Comparison of ENCODE assay signal across 1 cellular context in the genomic region with DNA sequence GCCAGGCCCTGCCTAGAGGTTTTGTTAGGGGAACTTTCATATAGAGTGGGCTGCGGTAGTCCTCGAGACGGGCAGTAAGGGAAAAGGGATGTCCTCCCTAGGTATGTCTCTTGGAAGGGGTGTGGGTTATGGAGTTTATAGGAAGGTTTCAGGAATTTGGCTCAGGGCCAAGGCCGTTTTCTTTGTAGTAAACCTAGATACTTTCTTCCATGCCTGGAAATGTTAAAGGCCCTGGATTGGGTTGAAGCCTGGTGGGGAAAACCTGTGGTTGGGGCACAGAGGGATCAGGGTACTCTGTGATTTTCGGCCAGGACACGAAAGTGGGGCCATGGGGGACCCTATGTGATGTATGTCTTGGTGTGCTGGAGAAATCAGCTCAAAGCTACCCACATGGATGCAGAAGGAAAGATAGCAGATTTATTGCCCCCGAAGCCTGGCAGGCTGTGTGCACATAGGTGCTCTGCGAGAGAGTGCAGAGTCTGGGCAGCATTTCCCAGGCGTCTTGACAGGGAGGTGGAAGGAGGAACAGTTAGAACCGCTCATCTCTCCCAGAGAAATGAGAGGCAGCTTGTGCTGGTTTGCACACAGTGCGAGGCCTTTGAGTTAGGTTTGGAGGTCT.
TF ChIP-seq lines count a peak whose summit lies in the region.

No MANE protein-coding gene starts in this region.

TF ChIP-seq in HCT116, 20 proteins besides CTCF, POLR2A, EP300 and RAD21:
- no peak for TF ChIP-seq ELF1 (IDR thresholded peaks at IDR 0.05; ENCODE audit: borderline replicate concordance, low read depth)
- no peak for TF ChIP-seq ZFX (IDR thresholded peaks at IDR 0.05)
- TF ChIP-seq ATF3 (IDR thresholded peaks at IDR 0.05), result no peak
- TF ChIP-seq, protein P1, sequence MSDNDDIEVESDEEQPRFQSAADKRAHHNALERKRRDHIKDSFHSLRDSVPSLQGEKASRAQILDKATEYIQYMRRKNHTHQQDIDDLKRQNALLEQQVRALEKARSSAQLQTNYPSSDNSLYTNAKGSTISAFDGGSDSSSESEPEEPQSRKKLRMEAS (IDR thresholded peaks at IDR 0.05), result no peak
- TF ChIP-seq EGR1 (IDR thresholded peaks at IDR 0.05; ENCODE audit: low read depth), result no peak
- TF ChIP-seq FOSL1 (IDR thresholded peaks at IDR 0.05; ENCODE audit: low read depth), result no peak
- TF ChIP-seq YY1 (IDR thresholded peaks at IDR 0.05; ENCODE audit: extremely low read depth, insufficient replicate concordance, low read depth, low read length), result no peak
- TF ChIP-seq CEBPB (IDR thresholded peaks at IDR 0.05; ENCODE audit: low read depth), result no peak
- TF ChIP-seq SRF (IDR thresholded peaks at IDR 0.05; ENCODE audit: low read depth), result no peak
- TF ChIP-seq CBX3 (IDR thresholded peaks at IDR 0.05; ENCODE audit: low read depth), result no peak
- TF ChIP-seq, protein P2, sequence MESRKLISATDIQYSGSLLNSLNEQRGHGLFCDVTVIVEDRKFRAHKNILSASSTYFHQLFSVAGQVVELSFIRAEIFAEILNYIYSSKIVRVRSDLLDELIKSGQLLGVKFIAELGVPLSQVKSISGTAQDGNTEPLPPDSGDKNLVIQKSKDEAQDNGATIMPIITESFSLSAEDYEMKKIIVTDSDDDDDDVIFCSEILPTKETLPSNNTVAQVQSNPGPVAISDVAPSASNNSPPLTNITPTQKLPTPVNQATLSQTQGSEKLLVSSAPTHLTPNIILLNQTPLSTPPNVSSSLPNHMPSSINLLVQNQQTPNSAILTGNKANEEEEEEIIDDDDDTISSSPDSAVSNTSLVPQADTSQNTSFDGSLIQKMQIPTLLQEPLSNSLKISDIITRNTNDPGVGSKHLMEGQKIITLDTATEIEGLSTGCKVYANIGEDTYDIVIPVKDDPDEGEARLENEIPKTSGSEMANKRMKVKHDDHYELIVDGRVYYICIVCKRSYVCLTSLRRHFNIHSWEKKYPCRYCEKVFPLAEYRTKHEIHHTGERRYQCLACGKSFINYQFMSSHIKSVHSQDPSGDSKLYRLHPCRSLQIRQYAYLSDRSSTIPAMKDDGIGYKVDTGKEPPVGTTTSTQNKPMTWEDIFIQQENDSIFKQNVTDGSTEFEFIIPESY (IDR thresholded peaks at IDR 0.05; ENCODE audit: extremely low read depth, insufficient replicate concordance, low read length), result no peak
- TF ChIP-seq TCF7L2 (IDR thresholded peaks at IDR 0.05; ENCODE audit: borderline replicate concordance, extremely low read depth, insufficient read depth, insufficient read length), result no peak
- TF ChIP-seq SP1 (IDR thresholded peaks at IDR 0.05; ENCODE audit: low read depth), result no peak
- no peak for TF ChIP-seq JUND (IDR thresholded peaks at IDR 0.05)
- TF ChIP-seq ZNF274 (IDR thresholded peaks at IDR 0.05; ENCODE audit: low read depth, low read length), result no peak
- no peak for TF ChIP-seq EZH2 (IDR thresholded peaks at IDR 0.05)
